8 cellular contexts compared by ENCODE assay signal in genomic region chr17:47663997-47664941, GRCh38. TPM values are rescaled to one million over a fixed set of nuclear protein-coding genes. Genes with fewer than 3 reads are reported as not detected.
DNase-seq lines count a peak whose midpoint lies in the region; ATAC-seq and TF ChIP-seq lines count a peak whose summit lies in the region.

No MANE protein-coding gene starts in this region.

- no peak overlapping the region for H3K27ac ChIP-seq in caudate nucleus (ENCODE audit: low read depth, low read length)

- H3K36me3 Mint-ChIP-seq in WTC11, result peaks cover 80% of the 10 kb centered on the region

- peak; percentile 58 for ATAC-seq in GM19397 (IDR thresholded peaks at IDR 0.05; ENCODE audit: unreplicated experiment)
- ATAC-seq in WTC11, result peak; percentile 85
- no peak for ATAC-seq in GM21526 (IDR thresholded peaks at IDR 0.05; ENCODE audit: low FRiP score, unreplicated experiment)

- DNase-seq in AG08395 (ENCODE audit: low spot score) (peak; percentile 65), NCI-H2171 (lab: John Stamatoyannopoulos, UW) (peak; percentile 28), WTC11 (ENCODE audit: low spot score) (peak; percentile 62), caudate nucleus (lab: John Stamatoyannopoulos, UW) (peak in 34 of 61 donors; percentile 1 to 75 (median 20)), left kidney (ENCODE audit: low read depth, low spot score) (peak; percentile 86)
- DNase-seq in stimulated activated CD4-positive, alpha-beta T cell treated with anti-CD3 and anti-CD28 coated beads, TNF-alpha, amount 100 ng/mL, for 1 hour (ENCODE audit: low read depth in 3 of 3, low spot score in 1 of 3), result peak in 2 of 3 donors; percentile 24 to 25

- H3K9me3 Mint-ChIP-seq in WTC11, result no peaks in the 10 kb centered on the region

- H3K4me3 Mint-ChIP-seq in WTC11, result no peak overlapping the region; the same call in 1 of the 2 replicates

- peak; percentile 75; the same call in 1 of the 2 replicates for TF ChIP-seq CTCF in WTC11 (IDR thresholded peaks at IDR 0.05)

- H3K27me3 Mint-ChIP-seq in WTC11 (ENCODE audit: low read depth), result no peaks in the 10 kb centered on the region

- peak overlapping the region; percentile 95 for H3K27ac Mint-ChIP-seq in WTC11

- POLR2A ChIA-PET in WTC11 (lab: Charles Lee), result interaction anchor here (0.6 to 2.8 kb wide), 6 partner anchors 12 to 69 kb away, joined by 3 to 10 read pairs (median 4); partner anchors contain the start of genes KPNB1 and TBX21

- CTCF ChIA-PET in WTC11 (lab: Charles Lee), result interaction anchor here (0.6 to 2.2 kb wide), 15 partner anchors 10 to 263 kb away, joined by 3 to 17 read pairs (median 4); partner anchors contain the start of gene KPNB1

- H3K4me1 Mint-ChIP-seq in WTC11, result peaks cover 15% of the 10 kb centered on the region

TF ChIP-seq in WTC11, 78 proteins besides CTCF, POLR2A, EP300 and RAD21 (continues in another document):
- TF ChIP-seq AFF4 (CRISPR knock-in tag; IDR thresholded peaks at IDR 0.05; ENCODE audit: borderline replicate concordance) (no peak), ZNF138 (CRISPR knock-in tag; conservative IDR thresholded peaks at IDR 0.05) (no peak), KAT7 (CRISPR knock-in tag; IDR thresholded peaks at IDR 0.05; ENCODE audit: borderline replicate concordance) (no peak), E2F1 (CRISPR knock-in tag; IDR thresholded peaks at IDR 0.05) (no peak), ZNF317 (CRISPR knock-in tag; IDR thresholded peaks at IDR 0.05; ENCODE audit: borderline replicate concordance, low read depth) (no peak), MYBL2 (CRISPR knock-in tag; IDR thresholded peaks at IDR 0.05) (no peak), ZNF512 (CRISPR knock-in tag; IDR thresholded peaks at IDR 0.05; ENCODE audit: borderline replicate concordance) (no peak), ZNF532 (CRISPR knock-in tag; IDR thresholded peaks at IDR 0.05; ENCODE audit: borderline replicate concordance) (no peak), ZNF425 (CRISPR knock-in tag; conservative IDR thresholded peaks at IDR 0.05) (no peak), SMAD3 (CRISPR knock-in tag; IDR thresholded peaks at IDR 0.05; ENCODE audit: borderline replicate concordance) (no peak), ATF3 (CRISPR knock-in tag; conservative IDR thresholded peaks at IDR 0.05) (no peak)

RNA-seq across cellular contexts. Expression of gene KPNB1, which starts 14.6 kb away (rescaled TPM):
- 437 to 506 TPM (median 452 TPM) in 3 replicates for total RNA-seq in WTC11 (2021)

RNA-seq across cellular contexts. Expression of gene TBKBP1, which starts 29.7 kb away (rescaled TPM):
- 14.7 to 17.4 TPM (median 15.8 TPM) in 3 replicates for total RNA-seq in WTC11 (2021)

Comparison
In these comparisons a context has a peak if more than half of its experiments do, and no peak if none do; other contexts are left out.
1. DNase-seq: peak in every context shown above with its lines; median percentile 86 in left kidney; 65 in AG08395; 62 in WTC11; 28 in NCI-H2171; 24 in stimulated activated CD4-positive, alpha-beta T cell treated with anti-CD3 and anti-CD28 coated beads, TNF-alpha, amount 100 ng/mL, for 1 hour; 20 in caudate nucleus.